Comparison of ENCODE assay signal across 18 cellular contexts in genomic region chr3:44649709-44650108, GRCh38. TPM values are rescaled to one million over a fixed set of nuclear protein-coding genes. Genes with fewer than 3 reads are reported as not detected.
A peak's percentile ranks its signal among the peaks of the same experiment; 100 is the strongest.
DNase-seq lines count a peak whose midpoint lies in the region; ATAC-seq, FAIRE-seq and TF ChIP-seq lines count a peak whose summit lies in the region.
"Had no signal": no experiment of that assay in that cellular context is flagged by ENCODE, and none has a peak within 500 bp of the region (broad histone marks: within the 10 kb centered on the region; RNA-seq: fewer than 3 reads in every experiment).

No MANE protein-coding gene starts in this region.

- H3K4me2 ChIP-seq in DOHH2 (ENCODE audit: low read length) (no peak overlapping the region), PC-3 (ENCODE audit: low read length) (peak overlapping the region; percentile 88), endothelial cell of umbilical vein (ENCODE audit: insufficient read depth, low read length) (peak overlapping the region; percentile 99)

- H3K4me1 ChIP-seq in DOHH2 (ENCODE audit: control insufficient read depth, low read length) (peaks cover 19% of the 10 kb centered on the region), PC-3 (ENCODE audit: insufficient read depth, low read length) (peaks cover 3% of the 10 kb centered on the region; the same call in 1 of the 2 replicates), endothelial cell of umbilical vein (ENCODE audit: control insufficient read depth, extremely low read depth, insufficient read depth, low read length) (peaks cover 8% of the 10 kb centered on the region)
- H3K4me1 ChIP-seq: SJSA1 had no signal

- H3K4me3 Mint-ChIP-seq in nephron progenitor cell, result peak overlapping the region; percentile 91

- H3K9me3 ChIP-seq in DOHH2 (ENCODE audit: control insufficient read depth, insufficient read depth, low read length) (no peaks in the 10 kb centered on the region), PC-3 (ENCODE audit: low read length) (no peaks in the 10 kb centered on the region), endothelial cell of umbilical vein (replicated peaks; ENCODE audit: control insufficient read depth, insufficient read depth, low read length) (no peaks in the 10 kb centered on the region)
- H3K9me3 ChIP-seq: SJSA1 had no signal

- H3K36me3 ChIP-seq in DOHH2 (ENCODE audit: control insufficient read depth, low read length), result peaks cover 30% of the 10 kb centered on the region
- H3K36me3 ChIP-seq in PC-3 (ENCODE audit: low read depth, low read length), result peaks cover 43% of the 10 kb centered on the region
- H3K36me3 ChIP-seq in endothelial cell of umbilical vein (ENCODE audit: control insufficient read depth in 2 of 2, extremely low read depth in 1 of 2, insufficient read depth in 2 of 2, low read length in 2 of 2), result peaks cover 23 to 32% of the 10 kb centered on the region in 2 experiments

- peaks cover 19% of the 10 kb centered on the region for H3K4me1 Mint-ChIP-seq in nephron progenitor cell

- H3F3A ChIP-seq in DOHH2 (ENCODE audit: control insufficient read depth, insufficient read depth), result no peaks in the 10 kb centered on the region
- no peaks in the 10 kb centered on the region for H3F3A ChIP-seq in PC-3 (ENCODE audit: low read length, unreplicated experiment)

- H3K27ac ChIP-seq in DOHH2 (ENCODE audit: low read depth, low read length), result no peak overlapping the region
- no peak overlapping the region for H3K27ac ChIP-seq in PC-3 (ENCODE audit: low read length)
- no peak overlapping the region for H3K27ac ChIP-seq in endothelial cell of umbilical vein (ENCODE audit: insufficient read depth, low read depth, low read length)
- H3K27ac ChIP-seq: SJSA1 had no signal

- H3K4me3 ChIP-seq in DOHH2 (ENCODE audit: low read length), result 0 out of 2 replicates have a peak overlapping the region, but pooled peaks have one; percentile 86
- H3K4me3 ChIP-seq in PC-3 (ENCODE audit: low read length), result peak overlapping the region; percentile 74
- no peak overlapping the region for H3K4me3 ChIP-seq in endothelial cell of umbilical vein (replicated peaks in 1 of 3; ENCODE audit: insufficient read depth in 1 of 3, low read depth in 1 of 3, low read length in 3 of 3)

- no peak overlapping the region for H2AFZ ChIP-seq in PC-3 (ENCODE audit: low read length)
- no peak overlapping the region for H2AFZ ChIP-seq in endothelial cell of umbilical vein (ENCODE audit: low read depth, low read length)

- H3K79me2 ChIP-seq in DOHH2 (ENCODE audit: control insufficient read depth, low read length), result peaks cover 17% of the 10 kb centered on the region
- peaks cover 32% of the 10 kb centered on the region for H3K79me2 ChIP-seq in PC-3 (ENCODE audit: low read length)
- peaks cover 11% of the 10 kb centered on the region for H3K79me2 ChIP-seq in endothelial cell of umbilical vein (ENCODE audit: control insufficient read depth, insufficient read depth, low read length)

- POLR2A ChIA-PET in PC-3 (lab: Charles Lee; ENCODE audit: unreplicated experiment) (no interaction called here), endothelial cell of umbilical vein (lab: Charles Lee) (no interaction called here)

- DNase-seq in PC-3 (no peak), endothelial cell of umbilical vein (ENCODE audit: low read depth, low spot score) (no peak), nephron progenitor cell (no peak), GM12892 (ENCODE audit: insufficient read length) (no peak)
- DNase-seq: activated T-cell treated with anti-CD3 and anti-CD28 coated beads for 4 hours; DND-41; heart left ventricle; KBM-7; NCI-H187 treated with DMSO at 0.1 percent for 48 hours; NCI-H774; stimulated activated CD4-positive, alpha-beta T cell treated with anti-CD3 and anti-CD28 coated beads, Interleukin-4, amount 100 ng/mL, for 24 hours; stimulated activated naive B cell treated with anti-CD40 and anti-IgM and Interleukin-4, amounts not matched to agents 10 μg/mL and 1 μg/mL and 100 μg/mL, for 72 hours; WERI-Rb-1 had no signal

- no peaks in the 10 kb centered on the region for H3K9me2 ChIP-seq in DOHH2 (replicated peaks; ENCODE audit: control insufficient read depth, low read length)
- H3K9me2 ChIP-seq in PC-3 (replicated peaks; ENCODE audit: low read length), result no peaks in the 10 kb centered on the region

- no peaks in the 10 kb centered on the region for H3K27me3 Mint-ChIP-seq in nephron progenitor cell (ENCODE audit: low read depth, poor library complexity)
- H3K27me3 Mint-ChIP-seq: stimulated activated naive B cell treated with anti-CD40 and anti-IgM and Interleukin-4, amounts not matched to agents 10 μg/mL and 1 μg/mL and 100 μg/mL, for 72 hours had no signal

- H3K9me3 Mint-ChIP-seq in nephron progenitor cell, result peaks cover 34% of the 10 kb centered on the region

- ATAC-seq in PC-3 (no peak), HG03039 (IDR thresholded peaks at IDR 0.05; ENCODE audit: unreplicated experiment) (no peak), GM19455 (IDR thresholded peaks at IDR 0.05; ENCODE audit: unreplicated experiment) (no peak), HG03469 (IDR thresholded peaks at IDR 0.05; ENCODE audit: unreplicated experiment) (no peak)

- H3K27me3 ChIP-seq in DOHH2 (ENCODE audit: control insufficient read depth, low read length) (no peaks in the 10 kb centered on the region), PC-3 (ENCODE audit: low read length) (no peaks in the 10 kb centered on the region), endothelial cell of umbilical vein (ENCODE audit: control insufficient read depth in 2 of 2, insufficient read depth in 2 of 2, low read length in 2 of 2) (no peaks in the 10 kb centered on the region)
- H3K27me3 ChIP-seq: heart left ventricle, SJSA1 had no signal

- dilution Hi-C loops in endothelial cell of umbilical vein (cut with MboI; ENCODE audit: extremely low pct_ligation_motif_present, low sequenced_read_pairs), result no loop called here

- peaks cover 83% of the 10 kb centered on the region for H3K36me3 Mint-ChIP-seq in nephron progenitor cell (ENCODE audit: low read depth)

- H3K9me1 ChIP-seq in endothelial cell of umbilical vein (replicated peaks; ENCODE audit: control insufficient read depth, extremely low read depth, insufficient read depth, low read length), result no peaks in the 10 kb centered on the region

- TF ChIP-seq CTCF in DOHH2 (IDR thresholded peaks at IDR 0.05; ENCODE audit: low read depth, low read length, poor library complexity, severe bottlenecking) (no peak), PC-3 (conservative IDR thresholded peaks at IDR 0.05; ENCODE audit: low read depth, low read length) (no peak), endothelial cell of umbilical vein (IDR thresholded peaks at IDR 0.05; ENCODE audit: extremely low read depth in 1 of 2, insufficient read depth in 1 of 2, low read depth in 1 of 2, low read length in 2 of 2) (no peak), nephron progenitor cell (IDR thresholded peaks at IDR 0.05) (no peak)

- H4K20me1 ChIP-seq in DOHH2 (ENCODE audit: control insufficient read depth, insufficient read depth, low read depth, low read length) (no peaks in the 10 kb centered on the region), PC-3 (ENCODE audit: low read length) (no peaks in the 10 kb centered on the region), endothelial cell of umbilical vein (replicated peaks; ENCODE audit: control insufficient read depth, extremely low read depth, insufficient read depth, low read length) (no peaks in the 10 kb centered on the region)

- FAIRE-seq in endothelial cell of umbilical vein (lab: Jason Lieb, UNC) (no peak), GM12892 (lab: Jason Lieb, UNC) (no peak)

- TF ChIP-seq POLR2A in endothelial cell of umbilical vein (IDR thresholded peaks at IDR 0.05; ENCODE audit: low read depth, low read length) (no peak), GM12892 (IDR thresholded peaks at IDR 0.05; ENCODE audit: low read depth, low read length) (no peak)

- intact Hi-C loops in PC-3 (cut with micrococcal nuclease), result loop anchor here (2.0 to 10.0 kb wide), 2 partner anchors 117 to 235 kb away; no protein-coding TSS in a partner anchor
- intact Hi-C loops in endothelial cell of umbilical vein (cut with micrococcal nuclease), result loop anchor here (1.0 to 10.0 kb wide), 4 partner anchors 78 to 265 kb away; partner anchors contain the start of genes KIAA1143, KIF15 and ZNF501

- BruUV-seq in PC-3 (replicated peaks; lab: Mats Ljungman, UMichigan) (no TSS peak), endothelial cell of umbilical vein (replicated peaks; lab: Mats Ljungman, UMichigan) (no TSS peak)

- no peak overlapping the region for H3K9ac ChIP-seq in PC-3 (ENCODE audit: low read length)
- H3K9ac ChIP-seq in endothelial cell of umbilical vein (replicated peaks; ENCODE audit: extremely low read depth, insufficient read depth, low read length), result no peak overlapping the region

- CTCF ChIA-PET in PC-3 (lab: Charles Lee), result no interaction called here
- CTCF ChIA-PET in endothelial cell of umbilical vein (lab: Charles Lee), result no interaction called here

- H3K27ac Mint-ChIP-seq in nephron progenitor cell, result no peak overlapping the region

TF ChIP-seq in endothelial cell of umbilical vein, 7 proteins besides CTCF, POLR2A, EP300 and RAD21 (continues in another document):
- TF ChIP-seq POLR2AphosphoS5 (IDR thresholded peaks at IDR 0.05; ENCODE audit: insufficient read depth, low read depth, low read length) (no peak), MYC (IDR thresholded peaks at IDR 0.05; ENCODE audit: low read depth, low read length) (no peak)

RNA-seq across cellular contexts. Expression of gene ZNF35, which starts 1.2 kb away (rescaled TPM):
- 12.0 and 12.4 TPM in 2 replicates for total RNA-seq in PC-3 (2014; rRNA removed)
- 9.1 and 11.3 TPM in 2 replicates for total RNA-seq in endothelial cell of umbilical vein
- polyA plus RNA-seq in endothelial cell of umbilical vein, result 2.5 TPM in 2 replicates
- 4.3 TPM in 2 replicates for polyA plus RNA-seq in endothelial cell of umbilical vein (2011; cell fraction: cytosol; rRNA removed)
- polyA plus RNA-seq in endothelial cell of umbilical vein (2011; cell fraction: nucleus; rRNA removed), result 5.2 and 6.0 TPM in 2 replicates
- 4.5 and 6.6 TPM in 2 replicates for polyA plus RNA-seq in endothelial cell of umbilical vein (2012)
- 6.2 and 7.6 TPM in 2 replicates for polyA minus RNA-seq in endothelial cell of umbilical vein
- polyA minus RNA-seq in endothelial cell of umbilical vein (2011; cell fraction: cytosol; rRNA and poly(A)+ RNA removed), result 8.9 TPM
- 15.1 and 18.6 TPM in 2 replicates for polyA minus RNA-seq in endothelial cell of umbilical vein (2011; cell fraction: nucleus; rRNA and poly(A)+ RNA removed)
- polyA plus RNA-seq in GM12892 (2012; ENCODE audit: missing spikeins), result 6.3 TPM

RNA-seq across cellular contexts. Expression of gene ZNF197, which starts 24.9 kb away (rescaled TPM):
- 9.6 and 10.4 TPM in 2 replicates for total RNA-seq in PC-3 (2014; rRNA removed)
- 6.4 and 7.1 TPM in 2 replicates for total RNA-seq in endothelial cell of umbilical vein
- 2.8 and 2.9 TPM in 2 replicates for polyA plus RNA-seq in endothelial cell of umbilical vein
- 3.2 and 3.4 TPM in 2 replicates for polyA plus RNA-seq in endothelial cell of umbilical vein (2011; cell fraction: cytosol; rRNA removed)
- 3.3 and 3.6 TPM in 2 replicates for polyA plus RNA-seq in endothelial cell of umbilical vein (2011; cell fraction: nucleus; rRNA removed)
- polyA plus RNA-seq in endothelial cell of umbilical vein (2012), result 5.5 and 6.2 TPM in 2 replicates
- 8.2 and 8.3 TPM in 2 replicates for polyA minus RNA-seq in endothelial cell of umbilical vein
- 6.1 TPM for polyA minus RNA-seq in endothelial cell of umbilical vein (2011; cell fraction: cytosol; rRNA and poly(A)+ RNA removed)
- polyA minus RNA-seq in endothelial cell of umbilical vein (2011; cell fraction: nucleus; rRNA and poly(A)+ RNA removed), result 3.8 and 5.7 TPM in 2 replicates
- polyA plus RNA-seq in GM12892 (2012; ENCODE audit: missing spikeins), result 8.0 TPM

Comparison
In these comparisons a context has a peak if more than half of its experiments do, and no peak if none do; other contexts are left out.
1. H3K4me3 ChIP-seq: peak in DOHH2 (single experiment) and PC-3 (single experiment); none in endothelial cell of umbilical vein (0 of 3).